Comparison of ENCODE assay signal across 14 cellular contexts in the genomic region with DNA sequence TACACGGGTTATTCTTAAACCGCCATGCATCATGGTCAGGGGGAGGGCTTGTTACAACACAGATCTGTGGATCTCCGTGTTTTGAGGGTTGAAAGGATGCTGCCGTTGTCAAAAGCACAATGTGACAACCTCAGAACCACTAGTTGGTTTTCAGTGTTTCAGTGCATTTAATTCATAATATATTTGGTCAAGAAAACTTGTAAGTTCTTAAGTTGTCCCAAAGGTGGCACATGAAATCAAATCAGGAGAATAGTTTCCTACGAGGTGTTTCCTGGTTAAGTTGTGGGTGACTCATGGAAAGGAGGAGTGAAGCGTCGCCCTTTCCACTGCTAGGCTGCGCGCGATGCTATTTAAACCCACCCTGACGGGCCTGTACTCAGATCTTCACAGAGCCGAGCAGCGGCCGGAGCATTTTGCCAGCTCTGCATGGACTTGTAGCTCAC.
A peak's percentile ranks its signal among the peaks of the same experiment; 100 is the strongest.
DNase-seq lines count a peak whose midpoint lies in the region; ATAC-seq and TF ChIP-seq lines count a peak whose summit lies in the region.
"Had no signal": no experiment of that assay in that cellular context is flagged by ENCODE, and none has a peak within 500 bp of the region (broad histone marks: within the 10 kb centered on the region; RNA-seq: fewer than 3 reads in every experiment).

No MANE protein-coding gene starts in this region.

- DNase-seq in Right ventricle myocardium superior: no peak
- no peak for DNase-seq in left ventricle myocardium inferior
- no peak for DNase-seq in RWPE2 (ENCODE audit: low spot score)
- peak; percentile 86 for DNase-seq in iPS DF 6.9 (ENCODE audit: low read depth, low spot score)
- peak in 1 of 2 donors; percentile 81 for DNase-seq in aorta
- no peak for DNase-seq in glomerular visceral epithelial cell (ENCODE audit: extremely low spot score)
- DNase-seq in activated naive CD4-positive, alpha-beta T cell treated with anti-CD3 and anti-CD28 coated beads, Interleukin-2, amount 50 U/mL, for 16 hours: no peak
- DNase-seq: activated T-cell treated with anti-CD3 and anti-CD28 coated beads, Interleukin-2, amount 50 U/mL, for 48 hours; foreskin fibroblast; KG1; stimulated activated CD4-positive, alpha-beta T cell treated with anti-CD3 and anti-CD28 coated beads, Interleukin-2, amount 100 ng/mL, for 48 hours had no signal

- intact Hi-C loops in Right ventricle myocardium superior (cut with DNase I): no loop called here
- intact Hi-C loops in left ventricle myocardium inferior (cut with micrococcal nuclease): no loop called here
- intact Hi-C loops in aorta (cut with DNase I): no loop called here

- H3K4me3 ChIP-seq in left ventricle myocardium inferior: no peak overlapping the region
- H3K4me3 ChIP-seq in RWPE2 (ENCODE audit: severe bottlenecking): no peak overlapping the region
- H3K4me3 ChIP-seq in iPS DF 6.9 (ENCODE audit: low read length): no peak overlapping the region
- H3K4me3 ChIP-seq in aorta (ENCODE audit: low read length in 2 of 2): no peak overlapping the region
- H3K4me3 ChIP-seq: ascending aorta had no signal

- H3K27ac ChIP-seq in left ventricle myocardium inferior (replicated peaks) (no peak overlapping the region), RWPE2 (ENCODE audit: poor library complexity, severe bottlenecking) (no peak overlapping the region), iPS DF 6.9 (ENCODE audit: low read length) (no peak overlapping the region), aorta (ENCODE audit: low read depth in 1 of 2, low read length in 2 of 2) (no peak overlapping the region)
- H3K27ac ChIP-seq: ascending aorta had no signal

- ATAC-seq in Right ventricle myocardium superior (ENCODE audit: poor library complexity) (peak; percentile 38), RWPE2 (ENCODE audit: low read depth) (0 out of 3 replicates have a peak, but pooled peaks have one; percentile 16), aorta (ENCODE audit: low FRiP score) (peak; percentile 47), GM21825 (IDR thresholded peaks at IDR 0.05; ENCODE audit: unreplicated experiment) (no peak)
- ATAC-seq: activated CD4-positive, CD25-positive, alpha-beta regulatory T cell treated with anti-CD3 and anti-CD28 coated beads, Interleukin-2, amount 50 U/mL, for 24 hours had no signal

- H3K9me3 ChIP-seq in left ventricle myocardium inferior (replicated peaks) (peaks cover 14% of the 10 kb centered on the region), RWPE2 (ENCODE audit: severe bottlenecking) (peaks cover 26% of the 10 kb centered on the region), iPS DF 6.9 (ENCODE audit: control insufficient read depth, insufficient read depth, low read length) (peaks cover 17% of the 10 kb centered on the region), aorta (ENCODE audit: control insufficient read depth, low read length) (peaks cover 3% of the 10 kb centered on the region)
- H3K9me3 ChIP-seq: ascending aorta had no signal

- H3K27me3 ChIP-seq in left ventricle myocardium inferior (ENCODE audit: low read depth) (peaks cover 63% of the 10 kb centered on the region), RWPE2 (ENCODE audit: insufficient read depth, poor library complexity, severe bottlenecking) (no peaks in the 10 kb centered on the region), iPS DF 6.9 (ENCODE audit: control insufficient read depth, insufficient read depth, low read length) (no peaks in the 10 kb centered on the region), aorta (ENCODE audit: control insufficient read depth in 1 of 2, insufficient read depth in 2 of 2, low read length in 1 of 2) (no peaks in the 10 kb centered on the region)
- H3K27me3 ChIP-seq: ascending aorta had no signal

- no CpG with 5 or more reads among the region's 14 CpGs for WGBS in iPS DF 6.9 (ENCODE audit: insufficient coverage, insufficient read length)
- WGBS in aorta, 2 donors: 52 to 61% methylated on average over 14 of the region's 14 CpGs

- no peaks in the 10 kb centered on the region for H3K36me3 ChIP-seq in left ventricle myocardium inferior
- H3K36me3 ChIP-seq in RWPE2 (ENCODE audit: low read depth): no peaks in the 10 kb centered on the region
- H3K36me3 ChIP-seq in iPS DF 6.9 (ENCODE audit: control insufficient read depth, insufficient read depth, low read length): no peaks in the 10 kb centered on the region
- no peaks in the 10 kb centered on the region for H3K36me3 ChIP-seq in aorta (ENCODE audit: control insufficient read depth in 1 of 2, insufficient read depth in 2 of 2, low read length in 1 of 2)
- H3K36me3 ChIP-seq: ascending aorta had no signal

- H3K4me1 ChIP-seq in left ventricle myocardium inferior (no peaks in the 10 kb centered on the region), RWPE2 (ENCODE audit: insufficient read depth, poor library complexity, severe bottlenecking) (no peaks in the 10 kb centered on the region), iPS DF 6.9 (ENCODE audit: control insufficient read depth, insufficient read depth, low read length) (no peaks in the 10 kb centered on the region), aorta (ENCODE audit: control insufficient read depth in 1 of 2, insufficient read depth in 2 of 2, low read length in 2 of 2) (no peaks in the 10 kb centered on the region)
- H3K4me1 ChIP-seq: ascending aorta had no signal

- TF ChIP-seq CTCF in left ventricle myocardium inferior (IDR thresholded peaks at IDR 0.05; ENCODE audit: borderline replicate concordance) (no peak), RWPE2 (IDR thresholded peaks at IDR 0.05; ENCODE audit: poor library complexity, severe bottlenecking) (no peak)
